Comparison of ENCODE assay signal across 10 cellular contexts in the genomic region with DNA sequence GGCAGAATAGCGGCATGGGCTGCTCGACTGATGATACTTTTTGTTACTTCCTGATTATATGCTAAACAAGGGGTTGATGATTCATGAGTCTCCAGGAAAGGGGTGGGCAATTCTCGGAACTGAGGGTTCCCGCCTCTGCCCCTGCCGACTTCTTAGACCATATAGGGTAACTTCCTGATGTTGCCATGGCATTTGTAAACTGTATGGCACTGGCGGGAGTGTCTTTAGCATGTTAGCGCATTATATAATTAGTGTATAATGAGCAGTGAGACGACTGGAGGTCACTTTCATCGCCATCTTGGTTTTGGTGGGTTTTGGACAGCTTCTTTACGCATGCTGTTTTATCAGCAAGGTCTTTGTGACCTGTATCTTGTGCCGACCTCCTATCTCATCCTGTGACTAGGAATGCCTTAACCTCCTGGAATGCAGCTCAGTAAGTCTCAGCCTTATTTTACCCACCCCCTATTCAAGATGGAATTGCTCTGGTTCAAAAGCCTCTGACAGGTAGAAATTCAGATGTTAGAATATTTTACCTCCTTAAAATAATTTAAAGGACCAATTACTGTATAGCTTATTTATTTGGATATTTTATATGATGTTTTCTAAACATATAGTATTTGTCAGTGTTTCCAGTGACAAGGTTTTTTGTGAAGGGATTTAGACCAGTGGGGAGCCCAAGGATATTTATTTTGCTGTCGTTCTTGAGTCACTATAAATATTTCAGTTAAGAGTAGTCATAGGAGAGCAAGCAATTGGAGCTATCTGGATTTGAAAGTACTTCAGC.
DNase-seq lines count a peak whose midpoint lies in the region; ATAC-seq and TF ChIP-seq lines count a peak whose summit lies in the region.
"Had no signal": no experiment of that assay in that cellular context is flagged by ENCODE, and none has a peak within 500 bp of the region (broad histone marks: within the 10 kb centered on the region; RNA-seq: fewer than 3 reads in every experiment).

No MANE protein-coding gene starts in this region.

- ATAC-seq in WTC11 (peak; percentile 55), foreskin keratinocyte (no peak), upper lobe of right lung (peak; percentile 72)

- TF ChIP-seq CTCF in WTC11 (IDR thresholded peaks at IDR 0.05) (no peak), foreskin keratinocyte (conservative IDR thresholded peaks at IDR 0.05) (no peak), upper lobe of right lung (IDR thresholded peaks at IDR 0.05) (no peak), tibial nerve (IDR thresholded peaks at IDR 0.05) (no peak), endothelial cell (IDR thresholded peaks at IDR 0.05; ENCODE audit: unreplicated experiment) (no peak)

- CTCF ChIA-PET in WTC11 (lab: Charles Lee) = interaction anchor here (1.6 kb wide), 1 partner anchor 232 kb away, joined by 3 read pairs; no protein-coding TSS in a partner anchor

- no peaks in the 10 kb centered on the region for H3K36me3 Mint-ChIP-seq in WTC11
- no peaks in the 10 kb centered on the region for H3K36me3 Mint-ChIP-seq in endothelial cell (ENCODE audit: low read depth, unreplicated experiment)

- peaks cover 11% of the 10 kb centered on the region; the same call in 1 of the 2 replicates for H3K4me1 Mint-ChIP-seq in WTC11
- peaks cover 3% of the 10 kb centered on the region for H3K4me1 Mint-ChIP-seq in endothelial cell (ENCODE audit: unreplicated experiment)

- peak overlapping the region; percentile 1 for H3K27ac ChIP-seq in foreskin keratinocyte
- H3K27ac ChIP-seq in upper lobe of right lung = no peak overlapping the region
- no peak overlapping the region for H3K27ac ChIP-seq in tibial nerve
- H3K27ac ChIP-seq: BLaER1 had no signal

- no peak for TF ChIP-seq POLR2A in tibial nerve (IDR thresholded peaks at IDR 0.05)

- peaks cover 9% of the 10 kb centered on the region for H3K9me3 Mint-ChIP-seq in WTC11
- no peaks in the 10 kb centered on the region for H3K9me3 Mint-ChIP-seq in endothelial cell (ENCODE audit: unreplicated experiment)

- H3K36me3 ChIP-seq in upper lobe of right lung (no peaks in the 10 kb centered on the region), tibial nerve (no peaks in the 10 kb centered on the region)
- H3K36me3 ChIP-seq: BLaER1 had no signal

- H3K4me3 ChIP-seq in upper lobe of right lung (no peak overlapping the region), tibial nerve (no peak overlapping the region)
- H3K4me3 ChIP-seq: BLaER1 had no signal

- peak; percentile 59 for DNase-seq in activated naive CD4-positive, alpha-beta T cell treated with Interleukin-2 at 50 U/mL for 16 hours
- no peak for DNase-seq in activated naive CD4-positive, alpha-beta T cell (lab: John Stamatoyannopoulos, UW)
- DNase-seq in WTC11 (ENCODE audit: low spot score) (no peak), foreskin keratinocyte (no peak), upper lobe of right lung (no peak), tibial nerve (ENCODE audit: low spot score in 2 of 2) (no peak), SHP77 (lab: John Stamatoyannopoulos, UW) (no peak), endothelial cell (ENCODE audit: low spot score) (no peak)
- DNase-seq: midbrain had no signal

- H3K4me1 ChIP-seq in foreskin keratinocyte (peaks cover 32% of the 10 kb centered on the region), upper lobe of right lung (no peaks in the 10 kb centered on the region), tibial nerve (no peaks in the 10 kb centered on the region)
- H3K4me1 ChIP-seq: BLaER1 had no signal

- H3K4me3 Mint-ChIP-seq in WTC11 = no peak overlapping the region
- H3K4me3 Mint-ChIP-seq in endothelial cell (ENCODE audit: unreplicated experiment) = no peak overlapping the region

- H3K27me3 ChIP-seq in foreskin keratinocyte (no peaks in the 10 kb centered on the region), upper lobe of right lung (no peaks in the 10 kb centered on the region), tibial nerve (no peaks in the 10 kb centered on the region)
- H3K27me3 ChIP-seq: BLaER1 had no signal

- POLR2A ChIA-PET in WTC11 (lab: Charles Lee) = no interaction called here

- 83% methylated on average over 12 of the region's 12 CpGs for WGBS in tibial nerve, 2 donors

- no peaks in the 10 kb centered on the region for H3K9me3 ChIP-seq in upper lobe of right lung
- no peaks in the 10 kb centered on the region for H3K9me3 ChIP-seq in tibial nerve
- H3K9me3 ChIP-seq: BLaER1 had no signal

- no peak for TF ChIP-seq EP300 in tibial nerve (IDR thresholded peaks at IDR 0.05)

- H3K27me3 Mint-ChIP-seq in WTC11 (ENCODE audit: low read depth) = no peaks in the 10 kb centered on the region
- H3K27me3 Mint-ChIP-seq in endothelial cell (ENCODE audit: unreplicated experiment) = peaks cover 8% of the 10 kb centered on the region

- H3K27ac Mint-ChIP-seq in WTC11 (no peak overlapping the region), endothelial cell (ENCODE audit: unreplicated experiment) (no peak overlapping the region)

- intact Hi-C loops in upper lobe of right lung (cut with DNase I) = no loop called here

TF ChIP-seq in WTC11, 78 proteins besides CTCF, POLR2A, EP300 and RAD21:
- TF ChIP-seq ZNF425 (CRISPR knock-in tag; conservative IDR thresholded peaks at IDR 0.05) (no peak), SOX15 (CRISPR knock-in tag; IDR thresholded peaks at IDR 0.05) (no peak), ATF6 (CRISPR knock-in tag; IDR thresholded peaks at IDR 0.05) (no peak), GRHL2 (CRISPR knock-in tag; IDR thresholded peaks at IDR 0.05; ENCODE audit: insufficient replicate concordance, severe bottlenecking) (no peak), ZBTB21 (CRISPR knock-in tag; IDR thresholded peaks at IDR 0.05; ENCODE audit: borderline replicate concordance) (no peak), MXD4 (CRISPR knock-in tag; IDR thresholded peaks at IDR 0.05; ENCODE audit: borderline replicate concordance) (no peak), NR3C1 (CRISPR knock-in tag; conservative IDR thresholded peaks at IDR 0.05; ENCODE audit: low read depth) (no peak)
- TF ChIP-seq, protein P1, sequence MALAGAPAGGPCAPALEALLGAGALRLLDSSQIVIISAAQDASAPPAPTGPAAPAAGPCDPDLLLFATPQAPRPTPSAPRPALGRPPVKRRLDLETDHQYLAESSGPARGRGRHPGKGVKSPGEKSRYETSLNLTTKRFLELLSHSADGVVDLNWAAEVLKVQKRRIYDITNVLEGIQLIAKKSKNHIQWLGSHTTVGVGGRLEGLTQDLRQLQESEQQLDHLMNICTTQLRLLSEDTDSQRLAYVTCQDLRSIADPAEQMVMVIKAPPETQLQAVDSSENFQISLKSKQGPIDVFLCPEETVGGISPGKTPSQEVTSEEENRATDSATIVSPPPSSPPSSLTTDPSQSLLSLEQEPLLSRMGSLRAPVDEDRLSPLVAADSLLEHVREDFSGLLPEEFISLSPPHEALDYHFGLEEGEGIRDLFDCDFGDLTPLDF (CRISPR knock-in tag; IDR thresholded peaks at IDR 0.05) = no peak
